Comparison of ENCODE assay signal across 12 cellular contexts in genomic region chr21:17598437-17598836, GRCh38. TPM values are rescaled to one million over a fixed set of nuclear protein-coding genes. Genes with fewer than 3 reads are reported as not detected.
A peak's percentile ranks its signal among the peaks of the same experiment; 100 is the strongest.
DNase-seq lines count a peak whose midpoint lies in the region; ATAC-seq and TF ChIP-seq lines count a peak whose summit lies in the region.
"Had no signal": no experiment of that assay in that cellular context is flagged by ENCODE, and none has a peak within 500 bp of the region (broad histone marks: within the 10 kb centered on the region; RNA-seq: fewer than 3 reads in every experiment).

No MANE protein-coding gene starts in this region.

- H3K27me3 ChIP-seq in H7 (ENCODE audit: control insufficient read depth, insufficient read depth, low read length) = no peaks in the 10 kb centered on the region
- H3K27me3 ChIP-seq: BE2C, cardiac muscle cell had no signal

- DNase-seq in GM10248 (ENCODE audit: extremely low spot score) = peak; percentile 21
- no peak for DNase-seq in KG1 (lab: John Stamatoyannopoulos, UW)
- no peak for DNase-seq in SW 1271 (lab: John Stamatoyannopoulos, UW)
- no peak for DNase-seq in H7
- no peak for DNase-seq in NCI-H524 (lab: John Stamatoyannopoulos, UW)
- DNase-seq: activated T-cell treated with anti-CD3 and anti-CD28 coated beads, Interleukin-2, amount 50 U/mL, for 1 hour; BE2C; NCI-H1105 treated with DMSO at 0.1 percent for 48 hours had no signal

- CTCF ChIA-PET in GM10248 (lab: Yijun Ruan, JAX) = interaction anchor here (1.2 to 3.0 kb wide), 4 partner anchors 12 to 26 kb away, joined by 3 to 12 read pairs (median 6); no protein-coding TSS in a partner anchor

- no peak overlapping the region for H3K4me3 ChIP-seq in H7 (ENCODE audit: insufficient read depth, low read depth, low read length)
- H3K4me3 ChIP-seq: cardiac muscle cell had no signal

- POLR2A ChIA-PET in GM10248 (lab: Yijun Ruan, JAX) = no interaction called here

- TF ChIP-seq CTCF in GM10248 (IDR thresholded peaks at IDR 0.05; ENCODE audit: control extremely low read depth, extremely low read depth, low read depth, missing control alignments) = no peak

- ATAC-seq in GM18909 (IDR thresholded peaks at IDR 0.05; ENCODE audit: poor library complexity, unreplicated experiment) (peak; percentile 86), GM21786 (IDR thresholded peaks at IDR 0.05; ENCODE audit: unreplicated experiment) (peak; percentile 88), HG03280 (IDR thresholded peaks at IDR 0.05; ENCODE audit: unreplicated experiment) (peak; percentile 79)

- H3K36me3 ChIP-seq in H7 (replicated peaks; ENCODE audit: control insufficient read depth, insufficient read depth, low read length) = peaks cover 7% of the 10 kb centered on the region

RNA-seq across cellular contexts. Expression of gene BTG3, which starts 14.3 kb away (rescaled TPM):
- total RNA-seq in H7 (2014; rRNA removed; shearing (Covaris generic)) = 22.4 and 26.3 TPM in 2 replicates
